1 cellular context compared by ENCODE assay signal in genomic region chr10:16765532-16766365, GRCh38.
TF ChIP-seq lines count a peak whose summit lies in the region.

No MANE protein-coding gene starts in this region.

TF ChIP-seq in SK-N-SH treated with all-trans-retinoic acid at 6 μM for 48 hours, 23 proteins besides CTCF, POLR2A, EP300 and RAD21 (continued from another document):
- TF ChIP-seq PATZ1 (CRISPR knock-in tag; IDR thresholded peaks at IDR 0.05; ENCODE audit: borderline replicate concordance), result no peak
TF ChIP-seq in SK-N-SH treated with all-trans-retinoic acid at 6 μM for 48 hours: peak in this region for 0.
